In genomic region chr10:29734640-29734979, GRCh38 we compare ENCODE assay signal across 8 cellular contexts.
A peak's percentile ranks its signal among the peaks of the same experiment; 100 is the strongest.
DNase-seq lines count a peak whose midpoint lies in the region; ATAC-seq, FAIRE-seq and TF ChIP-seq lines count a peak whose summit lies in the region.

No MANE protein-coding gene starts in this region.

- POLR2A ChIA-PET in IMR-90 (lab: Charles Lee; ENCODE audit: unreplicated experiment), result interaction anchor here (0.7 to 1.2 kb wide), 2 partner anchors 72 to 122 kb away, joined by 3 read pairs; no protein-coding TSS in a partner anchor

- H4K5ac ChIP-seq in IMR-90 (ENCODE audit: low read depth, low read length), result peak overlapping the region; percentile 10; the same call in 1 of the 2 replicates

- peaks cover 29 to 55% of the 10 kb centered on the region in 2 experiments for H3K79me1 ChIP-seq in IMR-90 (ENCODE audit: low read depth in 1 of 2, low read length in 2 of 2)

- peak overlapping the region; percentile 91 for H3K4me2 ChIP-seq in IMR-90 (ENCODE audit: low read depth, low read length)

- DNase-seq in IMR-90, result no peak
- no peak for DNase-seq in choroid plexus epithelial cell (ENCODE audit: low read depth)
- no peak for DNase-seq in stimulated activated CD4-positive, alpha-beta T cell treated with anti-CD3 and anti-CD28 coated beads, Interleukin-4, amount 100 ng/mL, for 4 hours
- DNase-seq in GM19239 (ENCODE audit: insufficient read length, low spot score), result no peak

- H3K4me3 ChIP-seq in ACC112 (ENCODE audit: low read depth, low read length) (peak overlapping the region; percentile 83), IMR-90 (ENCODE audit: insufficient read depth, low read depth, low read length) (peak overlapping the region; percentile 81), choroid plexus epithelial cell (ENCODE audit: low read depth, low read length) (peak overlapping the region; percentile 71), mucosa of stomach (ENCODE audit: low read length) (peak overlapping the region; percentile 76)

- H4K91ac ChIP-seq in IMR-90 (ENCODE audit: insufficient read depth, low read depth, low read length), result peak overlapping the region; percentile 25; the same call in 1 of the 2 replicates

- no peak for ATAC-seq in IMR-90 (ENCODE audit: low read depth)
- no peak for ATAC-seq in HG03139 (IDR thresholded peaks at IDR 0.05; ENCODE audit: unreplicated experiment)
- ATAC-seq in GM21737 (IDR thresholded peaks at IDR 0.05; ENCODE audit: unreplicated experiment), result no peak

- peak overlapping the region; percentile 24 for H3K56ac ChIP-seq in IMR-90 (ENCODE audit: extremely low read depth, insufficient read depth, low read length)

- TF ChIP-seq POLR2A in IMR-90 (IDR thresholded peaks at IDR 0.05; ENCODE audit: low read depth, low read length), result no peak

- dilution Hi-C loops in IMR-90 (cut with HindIII; ENCODE audit: low sequenced_read_pairs, unreplicated experiment), result no loop called here

- H3K4me1 ChIP-seq in ACC112 (ENCODE audit: control insufficient read depth, insufficient read depth, low read length, unreplicated experiment) (peaks cover 21% of the 10 kb centered on the region), IMR-90 (ENCODE audit: control insufficient read depth, insufficient read depth, low read length) (peaks cover 5% of the 10 kb centered on the region), mucosa of stomach (ENCODE audit: control insufficient read depth, insufficient read depth, low read length) (peaks cover 8% of the 10 kb centered on the region)

- peak overlapping the region; percentile 70 for H3K14ac ChIP-seq in IMR-90 (replicated peaks; ENCODE audit: low read depth, low read length)

- no peak for FAIRE-seq in GM19239 (lab: Jason Lieb, UNC)

- H2BK120ac ChIP-seq in IMR-90 (ENCODE audit: low read depth, low read length), result peak overlapping the region; percentile 59; the same call in 1 of the 2 replicates

- TF ChIP-seq CTCF in IMR-90 (conservative IDR thresholded peaks at IDR 0.05; ENCODE audit: low read depth, low read length) (no peak), choroid plexus epithelial cell (conservative IDR thresholded peaks at IDR 0.05; ENCODE audit: low read depth, low read length) (no peak)

- BruUV-seq in IMR-90 (replicated peaks; lab: Mats Ljungman, UMichigan), result no TSS peak

- 39% methylated on average over 3 of the region's 10 CpGs; no CpG with 5 or more reads in 1 of the 2 experiments for whole genome bisulfite sequencing in IMR-90 (ENCODE audit: extremely low coverage in 2 of 2, insufficient read length in 1 of 2), 2 experiments

- peak overlapping the region; percentile 35 for H2AK5ac ChIP-seq in IMR-90 (ENCODE audit: low read depth, low read length)

- H2AK9ac ChIP-seq in IMR-90 (replicated peaks; ENCODE audit: low read depth, low read length, poor library complexity), result peak overlapping the region; percentile 91

- H2BK20ac ChIP-seq in IMR-90 (ENCODE audit: low read depth, low read length), result peak overlapping the region; percentile 16; the same call in 1 of the 2 replicates

- H3K27me3 ChIP-seq in ACC112 (ENCODE audit: insufficient read depth, low read length), result no peaks in the 10 kb centered on the region
- no peaks in the 10 kb centered on the region for H3K27me3 ChIP-seq in IMR-90 (ENCODE audit: control insufficient read depth, insufficient read depth, low read length)
- H3K27me3 ChIP-seq in mucosa of stomach (ENCODE audit: control insufficient read depth, insufficient read depth, low read length), result no peaks in the 10 kb centered on the region

- no peak overlapping the region for H2BK5ac ChIP-seq in IMR-90 (ENCODE audit: low read depth, low read length, poor library complexity, severe bottlenecking)

- in situ Hi-C loops in IMR-90 (cut with MboI; ENCODE audit: low sequenced_read_pairs), result no loop called here

- H3K4ac ChIP-seq in IMR-90 (ENCODE audit: low read depth, low read length), result peak overlapping the region; percentile 94

- H3K27ac ChIP-seq in ACC112 (ENCODE audit: low read depth, low read length) (peak overlapping the region; percentile 46; the same call in 1 of the 2 replicates), IMR-90 (ENCODE audit: insufficient read depth, low read length) (peak overlapping the region; percentile 54)

- CTCF ChIA-PET in IMR-90 (lab: Yijun Ruan, JAX), result no interaction called here

- H3K18ac ChIP-seq in IMR-90 (ENCODE audit: low read depth, low read length), result peak overlapping the region; percentile 17; the same call in 1 of the 2 replicates

- H2AFZ ChIP-seq in ACC112 (ENCODE audit: low read length, unreplicated experiment) (peak overlapping the region; percentile 27), IMR-90 (replicated peaks; ENCODE audit: low read length, poor library complexity) (peak overlapping the region; percentile 95)

- H3K9me1 ChIP-seq in IMR-90 (ENCODE audit: insufficient read depth, low read length), result peaks cover 8% of the 10 kb centered on the region

- peak overlapping the region; percentile 72 for H3K9ac ChIP-seq in IMR-90 (ENCODE audit: low read depth, low read length)
- peak overlapping the region; percentile 72 for H3K9ac ChIP-seq in mucosa of stomach (ENCODE audit: low read length)

- TF ChIP-seq RAD21 in IMR-90 (IDR thresholded peaks at IDR 0.05; ENCODE audit: low read length), result no peak

- intact Hi-C loops in IMR-90 (cut with micrococcal nuclease), result no loop called here

- H2BK15ac ChIP-seq in IMR-90 (ENCODE audit: low read depth, low read length), result peak overlapping the region; percentile 17; the same call in 1 of the 3 replicates

- peaks cover 47% of the 10 kb centered on the region for H3K79me2 ChIP-seq in ACC112 (ENCODE audit: control insufficient read depth, insufficient read depth, low read length, unreplicated experiment)

- H3K9me3 ChIP-seq in IMR-90 (ENCODE audit: control insufficient read depth, insufficient read depth, low read length) (no peaks in the 10 kb centered on the region), mucosa of stomach (ENCODE audit: control insufficient read depth, low read length) (no peaks in the 10 kb centered on the region)

- peaks cover 45% of the 10 kb centered on the region for H4K20me1 ChIP-seq in IMR-90 (ENCODE audit: insufficient read depth, low read length)

- H3K23ac ChIP-seq in IMR-90 (ENCODE audit: low read depth, low read length), result peak overlapping the region; percentile 66

- peak overlapping the region; percentile 19 to 46; a peak in 3 of 4 replicates for H4K8ac ChIP-seq in IMR-90 (ENCODE audit: low read depth in 2 of 2, low read length in 2 of 2)

- H3K36me3 ChIP-seq in ACC112 (ENCODE audit: insufficient read depth, low read length), result 0 out of 2 replicates have a peak, but pooled peaks cover 3% of the 10 kb centered on the region
- peaks cover 2% of the 10 kb centered on the region; the same call in 1 of the 2 replicates for H3K36me3 ChIP-seq in IMR-90 (ENCODE audit: control insufficient read depth, insufficient read depth, low read length)
- H3K36me3 ChIP-seq in mucosa of stomach (ENCODE audit: control insufficient read depth, insufficient read depth, low read length), result no peaks in the 10 kb centered on the region

TF ChIP-seq in IMR-90, 13 proteins besides CTCF, POLR2A, EP300 and RAD21:
- no peak for TF ChIP-seq RCOR1 (IDR thresholded peaks at IDR 0.05; ENCODE audit: insufficient replicate concordance, low read length)
- no peak for TF ChIP-seq CHD1 (IDR thresholded peaks at IDR 0.05; ENCODE audit: low read depth, low read length)
- no peak for TF ChIP-seq BHLHE40 (IDR thresholded peaks at IDR 0.05; ENCODE audit: low read depth, low read length)
- TF ChIP-seq SMC3 (IDR thresholded peaks at IDR 0.05; ENCODE audit: low read depth, low read length), result no peak
- TF ChIP-seq FOS (IDR thresholded peaks at IDR 0.05; ENCODE audit: low read depth, low read length), result no peak
